Comparison of ENCODE assay signal across 6 cellular contexts in genomic region chr4:663438-664428, GRCh38. TPM values are rescaled to one million over a fixed set of nuclear protein-coding genes. Genes with fewer than 3 reads are reported as not detected.
DNase-seq lines count a peak whose midpoint lies in the region; ATAC-seq and TF ChIP-seq lines count a peak whose summit lies in the region.

No MANE protein-coding gene starts in this region.

- peak overlapping the region; percentile 71 for H3K4me3 ChIP-seq in HUES64 (ENCODE audit: low read length)

- H3K27ac ChIP-seq in HUES64 (ENCODE audit: low read depth, low read length) (peak overlapping the region; percentile 13; the same call in 1 of the 2 replicates), layer of hippocampus (ENCODE audit: low read depth, low read length) (peak overlapping the region; percentile 50)

- 52% methylated on average over 80 of the region's 80 CpGs for WGBS in HUES64

- peak overlapping the region; percentile 76 for H3K4me3 Mint-ChIP-seq in stimulated activated effector memory CD8-positive, alpha-beta T cell treated with anti-CD3 and anti-CD28 coated beads, Interleukin-12 subunit alpha, Interleukin-12 subunit beta, amount 100 ng/mL, for 72 hours

- H3K36me3 Mint-ChIP-seq in stimulated activated effector memory CD8-positive, alpha-beta T cell treated with anti-CD3 and anti-CD28 coated beads, Interleukin-12 subunit alpha, Interleukin-12 subunit beta, amount 100 ng/mL, for 72 hours, result no peaks in the 10 kb centered on the region

- H3K4me1 Mint-ChIP-seq in stimulated activated effector memory CD8-positive, alpha-beta T cell treated with anti-CD3 and anti-CD28 coated beads, Interleukin-12 subunit alpha, Interleukin-12 subunit beta, amount 100 ng/mL, for 72 hours, result peaks cover 22% of the 10 kb centered on the region

- no peaks in the 10 kb centered on the region for H3K27me3 ChIP-seq in HUES64 (ENCODE audit: insufficient read depth, low read length)
- no peaks in the 10 kb centered on the region for H3K27me3 ChIP-seq in layer of hippocampus (ENCODE audit: control insufficient read depth, insufficient read depth, low read length)

- H3K36me3 ChIP-seq in HUES64 (ENCODE audit: insufficient read depth, low read length), result no peaks in the 10 kb centered on the region

- H3K9me3 ChIP-seq in HUES64 (ENCODE audit: insufficient read depth, low read depth, low read length), result no peaks in the 10 kb centered on the region

- DNase-seq in activated T-helper 1 cell treated with Interleukin-2 at 50 U/mL for 16 hours (ENCODE audit: low read depth) (peak; percentile 66), UCSD-AML1 (lab: John Stamatoyannopoulos, UW; ENCODE audit: unreplicated experiment) (no peak)
- peak; percentile 61 to 83 for DNase-seq in stimulated activated effector memory CD8-positive, alpha-beta T cell treated with anti-CD3 and anti-CD28 coated beads, Interleukin-12 subunit alpha, Interleukin-12 subunit beta, amount 100 ng/mL, for 72 hours (ENCODE audit: low spot score in 2 of 2)

- peak; percentile 64 for ATAC-seq in GM18505 (IDR thresholded peaks at IDR 0.05; ENCODE audit: unreplicated experiment)
- peak; percentile 84 for ATAC-seq in stimulated activated effector memory CD8-positive, alpha-beta T cell treated with anti-CD3 and anti-CD28 coated beads, Interleukin-12 subunit alpha, Interleukin-12 subunit beta, amount 100 ng/mL, for 72 hours

- H3K9me3 Mint-ChIP-seq in stimulated activated effector memory CD8-positive, alpha-beta T cell treated with anti-CD3 and anti-CD28 coated beads, Interleukin-12 subunit alpha, Interleukin-12 subunit beta, amount 100 ng/mL, for 72 hours, result no peaks in the 10 kb centered on the region

- H3K9ac ChIP-seq in HUES64 (ENCODE audit: low read depth, low read length), result peak overlapping the region; percentile 78

- H3K4me1 ChIP-seq in HUES64 (ENCODE audit: insufficient read depth, low read length), result no peaks in the 10 kb centered on the region

- TF ChIP-seq POLR2A in GM18505 (IDR thresholded peaks at IDR 0.05; ENCODE audit: borderline replicate concordance, extremely low read depth, insufficient read depth, insufficient read length), result peak; percentile 20

- H3K27ac Mint-ChIP-seq in stimulated activated effector memory CD8-positive, alpha-beta T cell treated with anti-CD3 and anti-CD28 coated beads, Interleukin-12 subunit alpha, Interleukin-12 subunit beta, amount 100 ng/mL, for 72 hours, result peak overlapping the region; percentile 89

RNA-seq across cellular contexts. Expression of gene ATP5ME, which starts 10.3 kb away (rescaled TPM):
- 393 TPM for polyA plus RNA-seq in HUES64 (2013, experiment 1 of 2)
- 422 TPM for polyA plus RNA-seq in HUES64 (2013, experiment 2 of 2)

RNA-seq across cellular contexts. Expression of gene MYL5, which starts 10.6 kb away (rescaled TPM):
- 5.2 TPM for polyA plus RNA-seq in HUES64 (2013, experiment 1 of 2)
- polyA plus RNA-seq in HUES64 (2013, experiment 2 of 2), result 5.5 TPM

RNA-seq across cellular contexts. Expression of gene SLC49A3, which starts 25.2 kb away (rescaled TPM):
- polyA plus RNA-seq in HUES64 (2013, experiment 1 of 2), result 2.3 TPM
- 2.5 TPM for polyA plus RNA-seq in HUES64 (2013, experiment 2 of 2)

RNA-seq across cellular contexts. Expression of gene PDE6B, which starts 38.4 kb away (rescaled TPM):
- 3.1 TPM for polyA plus RNA-seq in HUES64 (2013, experiment 1 of 2)
- 3.5 TPM for polyA plus RNA-seq in HUES64 (2013, experiment 2 of 2)

RNA-seq across cellular contexts. Expression of gene PCGF3, which starts 41.9 kb away (rescaled TPM):
- 26.7 TPM for polyA plus RNA-seq in HUES64 (2013, experiment 1 of 2)
- 34.2 TPM for polyA plus RNA-seq in HUES64 (2013, experiment 2 of 2)
